In the genomic region with DNA sequence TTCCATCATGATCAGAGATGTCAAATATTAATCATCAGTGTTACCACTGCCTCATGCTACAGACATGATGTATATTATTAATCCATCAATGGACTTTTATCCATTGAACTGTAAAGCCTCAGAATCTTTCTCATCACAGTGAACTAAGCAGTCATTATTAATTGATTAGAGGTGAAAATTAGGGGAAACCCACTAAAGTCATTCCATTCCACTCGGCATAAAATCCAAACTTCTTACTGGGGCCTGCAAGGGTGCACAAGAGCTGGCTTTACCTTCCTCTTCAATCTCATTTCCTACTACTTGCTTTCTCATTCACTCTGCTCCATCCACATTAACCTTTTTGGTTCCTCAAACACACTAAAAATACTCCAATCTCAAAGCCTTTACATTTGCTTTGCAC, we compare ENCODE assay signal across 20 cellular contexts.
"Had no signal": no experiment of that assay in that cellular context is flagged by ENCODE, and none has a peak within 500 bp of the region (broad histone marks: within the 10 kb centered on the region; RNA-seq: fewer than 3 reads in every experiment).

No MANE protein-coding gene starts in this region.

- H3K9me3 ChIP-seq: heart left ventricle, uterus had no signal

- ATAC-seq: heart left ventricle; left colon; sciatic nerve; stimulated activated effector memory CD8-positive, alpha-beta T cell treated with anti-CD3 and anti-CD28 coated beads, Interleukin-12 subunit alpha, Interleukin-12 subunit beta, amount 100 ng/mL, for 72 hours had no signal

- H3K4me1 Mint-ChIP-seq: neural progenitor cell had no signal

- H3K27ac ChIP-seq: heart left ventricle, neural progenitor cell, uterus had no signal

- H3K36me3 Mint-ChIP-seq: brain, neural progenitor cell had no signal

- H3K4me1 ChIP-seq: uterus had no signal

- H3K4me2 ChIP-seq: neural progenitor cell had no signal

- H3K4me3 Mint-ChIP-seq: activated naive CD4-positive, alpha-beta T cell treated with anti-CD3 and anti-CD28 coated beads for 36 hours; brain; dendritic cell treated with granulocyte-macrophage colony-stimulating factor and Interleukin-4, amounts not matched to agents 40 ng/mL and 50 ng/mL, for 4 days; neural progenitor cell; stimulated activated effector memory CD8-positive, alpha-beta T cell treated with anti-CD3 and anti-CD28 coated beads, Interleukin-12 subunit alpha, Interleukin-12 subunit beta, amount 100 ng/mL, for 72 hours had no signal

- H3K9me3 Mint-ChIP-seq: activated naive CD4-positive, alpha-beta T cell treated with anti-CD3 and anti-CD28 coated beads for 36 hours; brain; dendritic cell treated with granulocyte-macrophage colony-stimulating factor and Interleukin-4, amounts not matched to agents 40 ng/mL and 50 ng/mL, for 4 days; neural progenitor cell; stimulated activated effector memory CD8-positive, alpha-beta T cell treated with anti-CD3 and anti-CD28 coated beads, Interleukin-12 subunit alpha, Interleukin-12 subunit beta, amount 100 ng/mL, for 72 hours had no signal

- H3K4me3 ChIP-seq: heart left ventricle, neural progenitor cell, uterus had no signal

- H3K9ac ChIP-seq: neural progenitor cell had no signal

- H3K36me3 ChIP-seq: heart left ventricle, neural progenitor cell, uterus had no signal

- H3K27me3 ChIP-seq: heart left ventricle, uterus had no signal

- H2AFZ ChIP-seq: neural progenitor cell had no signal

- DNase-seq: activated CD4-positive, alpha-beta T cell treated with anti-CD3 and anti-CD28 coated beads for 4 hours; activated CD4-positive, alpha-beta T cell treated with anti-CD3 and anti-CD28 coated beads, Interleukin-2, amount 50 U/mL, for 48 hours; activated CD4-positive, CD25-positive, alpha-beta regulatory T cell; activated CD8-positive, alpha-beta memory T cell treated with anti-CD3 and anti-CD28 coated beads, Interleukin-2, amount 50 U/mL, for 48 hours; activated naive CD4-positive, alpha-beta T cell treated with anti-CD3 and anti-CD28 coated beads for 36 hours; activated T-cell treated with anti-CD3 and anti-CD28 coated beads, Interleukin-2, amount 50 U/mL, for 48 hours; aorta; effector CD4-positive, alpha-beta T cell; heart left ventricle; left colon; mesenchymal stem cell; small intestine; stimulated activated CD4-positive, alpha-beta T cell treated with anti-CD3 and anti-CD28 coated beads, Interleukin-2, amount 100 ng/mL, for 24 hours; trophoblast cell; uterus had no signal

- H3K27ac Mint-ChIP-seq: activated naive CD4-positive, alpha-beta T cell treated with anti-CD3 and anti-CD28 coated beads for 36 hours; dendritic cell treated with granulocyte-macrophage colony-stimulating factor and Interleukin-4, amounts not matched to agents 40 ng/mL and 50 ng/mL, for 4 days; neural progenitor cell; stimulated activated effector memory CD8-positive, alpha-beta T cell treated with anti-CD3 and anti-CD28 coated beads, Interleukin-12 subunit alpha, Interleukin-12 subunit beta, amount 100 ng/mL, for 72 hours had no signal
